Comparison of ENCODE assay signal across 24 cellular contexts in the genomic region with DNA sequence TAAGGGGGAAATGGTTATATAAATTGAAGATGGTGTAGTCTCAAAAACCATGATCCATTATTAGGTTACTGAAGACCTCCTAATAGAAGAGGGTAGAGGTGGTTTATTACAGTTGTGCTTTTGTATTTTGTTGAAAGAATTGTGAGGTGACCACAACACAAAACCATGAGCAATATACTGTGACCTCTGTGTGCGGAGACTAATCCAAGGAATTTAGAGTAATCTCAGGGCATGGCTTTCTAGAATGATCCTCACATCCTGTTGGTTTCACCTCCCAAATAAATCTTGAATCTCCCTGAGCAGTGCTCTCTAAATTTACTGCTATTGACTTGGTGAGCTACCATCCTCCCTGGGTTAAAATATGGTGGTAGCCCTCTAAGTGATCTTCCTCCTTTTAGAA.
"Had no signal": no experiment of that assay in that cellular context is flagged by ENCODE, and none has a peak within 500 bp of the region (broad histone marks: within the 10 kb centered on the region; RNA-seq: fewer than 3 reads in every experiment).

No MANE protein-coding gene starts in this region.

- H3K4me2 ChIP-seq: hepatocyte had no signal

- H3K27ac ChIP-seq: coronary artery, hepatocyte, neutrophil, psoas muscle, sigmoid colon, tibial artery, upper lobe of left lung, uterus had no signal

- ATAC-seq: left colon; left ventricle myocardium superior; psoas muscle; stimulated activated naive CD8-positive, alpha-beta T cell treated with anti-CD3 and anti-CD28 coated beads, Interleukin-15, Interleukin-2, amounts not matched to agents 100 U/mL and 50 U/mL, for 24 hours had no signal

- H3K9me3 Mint-ChIP-seq: endodermal cell, nephron had no signal

- H3K9me3 ChIP-seq: neutrophil, psoas muscle, sigmoid colon, suprapubic skin, tibial artery, upper lobe of left lung, uterus had no signal

- H3K4me1 Mint-ChIP-seq: naive B cell had no signal

- DNase-seq: effector CD4-positive, alpha-beta T cell; endodermal cell; erythroblast; foreskin melanocyte; head of caudate nucleus; left colon; left ventricle myocardium superior; mesendoderm; naive B cell; psoas muscle; sigmoid colon; small intestine; stimulated activated CD4-positive, alpha-beta T cell treated with anti-CD3 and anti-CD28 coated beads, Interleukin-12 subunit alpha, Interleukin-12 subunit beta, amount 100 ng/mL, for 4 hours; stimulated activated naive CD8-positive, alpha-beta T cell treated with anti-CD3 and anti-CD28 coated beads, Interleukin-15, Interleukin-2, amounts not matched to agents 100 U/mL and 50 U/mL, for 24 hours; tibial artery; upper lobe of left lung; uterus had no signal

- H3K36me3 ChIP-seq: neutrophil, sigmoid colon, suprapubic skin, tibial artery, upper lobe of left lung, uterus had no signal

- H3K27ac Mint-ChIP-seq: endodermal cell, naive B cell, nephron had no signal

- H3K27me3 ChIP-seq: hepatocyte, neutrophil, sigmoid colon, suprapubic skin, tibial artery, upper lobe of left lung, uterus had no signal

- H3K36me3 Mint-ChIP-seq: naive B cell had no signal

- H2AFZ ChIP-seq: hepatocyte had no signal

- H3K4me3 Mint-ChIP-seq: endodermal cell, naive B cell, nephron had no signal

- H3K4me1 ChIP-seq: uterus had no signal

- FAIRE-seq: endothelial cell of umbilical vein, small intestine had no signal

- H3K4me3 ChIP-seq: coronary artery, hepatocyte, lung, psoas muscle, sigmoid colon, suprapubic skin, tibial artery, upper lobe of left lung, uterus had no signal
